Comparison of ENCODE assay signal across 27 cellular contexts in the genomic region with DNA sequence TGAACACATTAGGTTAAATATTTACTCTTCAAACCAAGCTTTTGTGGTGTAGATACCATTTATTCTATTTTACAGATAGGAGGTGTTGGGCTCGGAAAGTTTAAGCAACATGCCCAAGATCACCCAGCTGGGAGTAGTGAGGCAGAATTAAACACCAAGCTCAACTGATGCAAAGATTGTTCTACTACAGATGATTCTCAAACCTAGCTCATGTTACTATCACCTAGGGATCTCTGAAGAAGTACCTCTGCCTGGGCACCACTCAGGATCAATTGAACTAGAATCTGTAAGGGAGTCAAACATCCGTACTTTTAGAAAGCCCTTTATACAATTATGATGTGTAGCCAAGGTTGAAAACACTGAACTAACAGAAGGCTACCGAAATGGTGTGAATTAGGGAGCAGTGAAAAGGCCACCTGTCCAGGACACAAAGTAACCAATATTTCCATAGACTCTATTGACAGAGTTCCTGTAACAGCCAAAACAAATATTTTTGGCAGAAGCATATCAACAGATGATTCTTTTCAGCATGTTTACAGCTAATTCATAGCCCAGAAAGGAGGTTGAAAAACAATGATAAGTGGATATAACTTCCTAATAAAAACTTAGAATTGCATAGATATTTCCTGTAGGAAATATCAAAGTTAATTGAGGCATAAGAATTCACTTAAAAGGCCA.
DNase-seq lines count a peak whose midpoint lies in the region; ATAC-seq and TF ChIP-seq lines count a peak whose summit lies in the region.
"Had no signal": no experiment of that assay in that cellular context is flagged by ENCODE, and none has a peak within 500 bp of the region (broad histone marks: within the 10 kb centered on the region; RNA-seq: fewer than 3 reads in every experiment).

No MANE protein-coding gene starts in this region.

- no peaks in the 10 kb centered on the region for H3F3A ChIP-seq in Loucy (ENCODE audit: low read depth)

- no peaks in the 10 kb centered on the region for H4K20me1 ChIP-seq in Loucy (ENCODE audit: insufficient read depth, low read length, poor library complexity, severe bottlenecking)

- H3K36me3 Mint-ChIP-seq in osteocyte (ENCODE audit: unreplicated experiment): no peaks in the 10 kb centered on the region
- H3K36me3 Mint-ChIP-seq: brain; CD14-positive monocyte; stimulated activated naive B cell treated with anti-CD40 and anti-IgM and Interleukin-4, amounts not matched to agents 10 μg/mL and 1 μg/mL and 100 μg/mL, for 72 hours had no signal

- no peak overlapping the region for H3K27ac Mint-ChIP-seq in osteocyte (ENCODE audit: unreplicated experiment)
- H3K27ac Mint-ChIP-seq: activated CD8-positive, alpha-beta T cell treated with anti-CD3 and anti-CD28 coated beads for 36 hours; activated naive CD4-positive, alpha-beta T cell treated with anti-CD3 and anti-CD28 coated beads, Interleukin-2, amount 10 ng/mL, durations not matched to agents 7 days and 5 days; activated T-helper 1 cell treated with anti-CD3 and anti-CD28 coated beads, Interleukin-12 subunit alpha, Interleukin-12 subunit beta, Interleukin-2, Interleukin-4 antibody, amounts not matched to agents 30 ng/mL and 10 ng/mL and 1 ng/mL, durations not matched to agents 14 hours and 24 hours and 36 hours; brain; naive thymus-derived CD4-positive, alpha-beta T cell; stimulated activated naive B cell treated with anti-CD40 and anti-IgM and Interleukin-4, amounts not matched to agents 10 μg/mL and 1 μg/mL and 100 μg/mL, for 72 hours had no signal

- peaks cover 13% of the 10 kb centered on the region for H3K4me1 Mint-ChIP-seq in osteocyte (ENCODE audit: unreplicated experiment)
- H3K4me1 Mint-ChIP-seq: brain had no signal

- H3K9me2 ChIP-seq in Loucy (replicated peaks; ENCODE audit: low read depth, low read length): no peaks in the 10 kb centered on the region

- H3K27me3 Mint-ChIP-seq in osteocyte (ENCODE audit: unreplicated experiment): no peaks in the 10 kb centered on the region
- H3K27me3 Mint-ChIP-seq: activated CD8-positive, alpha-beta T cell treated with anti-CD3 and anti-CD28 coated beads for 36 hours; activated naive CD4-positive, alpha-beta T cell treated with anti-CD3 and anti-CD28 coated beads, Interleukin-2, amount 10 ng/mL, durations not matched to agents 7 days and 5 days; brain; naive thymus-derived CD4-positive, alpha-beta T cell; stimulated activated naive B cell treated with anti-CD40 and anti-IgM and Interleukin-4, amounts not matched to agents 10 μg/mL and 1 μg/mL and 100 μg/mL, for 72 hours had no signal

- no peak for ATAC-seq in psoas muscle
- ATAC-seq: activated CD8-positive, alpha-beta T cell treated with anti-CD3 and anti-CD28 coated beads for 36 hours; naive thymus-derived CD4-positive, alpha-beta T cell; SK-N-SH treated with all-trans-retinoic acid at 6 μM for 48 hours; stimulated activated naive B cell treated with anti-CD40 and anti-IgM and Interleukin-4, amounts not matched to agents 10 μg/mL and 1 μg/mL and 100 μg/mL, for 72 hours had no signal

- peak overlapping the region; percentile 28 for H3K4me3 Mint-ChIP-seq in osteocyte (ENCODE audit: unreplicated experiment)
- H3K4me3 Mint-ChIP-seq: activated CD8-positive, alpha-beta T cell treated with anti-CD3 and anti-CD28 coated beads for 36 hours; activated naive CD4-positive, alpha-beta T cell treated with anti-CD3 and anti-CD28 coated beads, Interleukin-2, amount 10 ng/mL, durations not matched to agents 7 days and 5 days; activated T-helper 1 cell treated with anti-CD3 and anti-CD28 coated beads, Interleukin-12 subunit alpha, Interleukin-12 subunit beta, Interleukin-2, Interleukin-4 antibody, amounts not matched to agents 30 ng/mL and 10 ng/mL and 1 ng/mL, durations not matched to agents 14 hours and 24 hours and 36 hours; brain; CD14-positive monocyte; naive thymus-derived CD4-positive, alpha-beta T cell; stimulated activated naive B cell treated with anti-CD40 and anti-IgM and Interleukin-4, amounts not matched to agents 10 μg/mL and 1 μg/mL and 100 μg/mL, for 72 hours had no signal

- H3K4me1 ChIP-seq in Loucy (ENCODE audit: insufficient read depth, low read length, poor library complexity, severe bottlenecking): peaks cover 28% of the 10 kb centered on the region
- no peaks in the 10 kb centered on the region for H3K4me1 ChIP-seq in psoas muscle
- H3K4me1 ChIP-seq: gastroesophageal sphincter had no signal

- H3K27ac ChIP-seq in psoas muscle: no peak overlapping the region
- H3K27ac ChIP-seq: gastroesophageal sphincter, lower lobe of right lung, skin epidermis had no signal

- H3K9me3 ChIP-seq in Loucy (ENCODE audit: insufficient read depth, low read depth, low read length) (no peaks in the 10 kb centered on the region), psoas muscle (peaks cover 6% of the 10 kb centered on the region)
- H3K9me3 ChIP-seq: lower lobe of right lung had no signal

- DNase-seq in DMS53 (lab: John Stamatoyannopoulos, UW) (peak; percentile 64), SHP77 treated with DMSO at 0.1 percent for 48 hours (lab: John Stamatoyannopoulos, UW) (peak; percentile 28), osteocyte (ENCODE audit: extremely low spot score, unreplicated experiment) (no peak), psoas muscle (no peak), COLO668 (lab: John Stamatoyannopoulos, UW; ENCODE audit: unreplicated experiment) (no peak), foreskin fibroblast (no peak)
- DNase-seq: activated CD8-positive, alpha-beta memory T cell treated with anti-CD3 and anti-CD28 coated beads, Interleukin-2, amount 50 U/mL, for 48 hours; activated CD8-positive, alpha-beta T cell treated with anti-CD3 and anti-CD28 coated beads for 36 hours; activated naive CD4-positive, alpha-beta T cell treated with anti-CD3 and anti-CD28 coated beads, Interleukin-2, amount 10 ng/mL, durations not matched to agents 7 days and 5 days; GOT3; KG1; kidney glomerular epithelial cell; lower lobe of right lung; naive thymus-derived CD4-positive, alpha-beta T cell; NCI-H1417; NK-92 treated with Interleukin-12 subunit alpha and Interleukin-12 subunit beta, amount 100 ng/mL, for 24 hours; PC-9; stimulated activated naive B cell treated with anti-CD40 and anti-IgM and Interleukin-4, amounts not matched to agents 10 μg/mL and 1 μg/mL and 100 μg/mL, for 72 hours; substantia nigra; trophoblast cell had no signal

- H3K27me3 ChIP-seq in Loucy (ENCODE audit: insufficient read depth, low read length, poor library complexity, severe bottlenecking): no peaks in the 10 kb centered on the region
- no peaks in the 10 kb centered on the region for H3K27me3 ChIP-seq in psoas muscle (ENCODE audit: insufficient read depth in 3 of 3, low read length in 2 of 3)
- H3K27me3 ChIP-seq: gastroesophageal sphincter had no signal

- H3K9ac ChIP-seq in Loucy (ENCODE audit: low read depth, low read length, poor library complexity, severe bottlenecking): no peak overlapping the region

- peaks cover 12% of the 10 kb centered on the region for H3K9me3 Mint-ChIP-seq in osteocyte (ENCODE audit: unreplicated experiment)
- H3K9me3 Mint-ChIP-seq: CD14-positive monocyte; stimulated activated naive B cell treated with anti-CD40 and anti-IgM and Interleukin-4, amounts not matched to agents 10 μg/mL and 1 μg/mL and 100 μg/mL, for 72 hours had no signal

- H3K79me2 ChIP-seq in Loucy (ENCODE audit: insufficient read depth, low read length): no peaks in the 10 kb centered on the region

- peak overlapping the region; percentile 3 for H3K4me2 ChIP-seq in Loucy (ENCODE audit: low read depth, low read length, poor library complexity, severe bottlenecking)
- H3K4me2 ChIP-seq: PC-9 had no signal

- TF ChIP-seq CTCF in Loucy (conservative IDR thresholded peaks at IDR 0.05; ENCODE audit: low read length): no peak
- TF ChIP-seq CTCF in osteocyte (IDR thresholded peaks at IDR 0.05): no peak
- TF ChIP-seq CTCF in psoas muscle (IDR thresholded peaks at IDR 0.05): no peak
- no peak for TF ChIP-seq CTCF in foreskin fibroblast (IDR thresholded peaks at IDR 0.05; ENCODE audit: low read depth, low read length)

- H3K4me3 ChIP-seq in Loucy (ENCODE audit: low read length, poor library complexity, severe bottlenecking): no peak overlapping the region
- H3K4me3 ChIP-seq in psoas muscle: no peak overlapping the region
- H3K4me3 ChIP-seq in foreskin fibroblast (ENCODE audit: low read depth in 1 of 2, low read length in 2 of 2): no peak overlapping the region
- H3K4me3 ChIP-seq: gastroesophageal sphincter, lower lobe of right lung, PC-9, skin epidermis had no signal

- no peak overlapping the region for H2AFZ ChIP-seq in Loucy (ENCODE audit: low read length)
- H2AFZ ChIP-seq: PC-9 had no signal

- intact Hi-C loops in psoas muscle (cut with DNase I): no loop called here

- 59 to 89% (median 74%) methylated on average over 3 of the region's 3 CpGs for WGBS in psoas muscle, 3 donors

- H3K36me3 ChIP-seq in Loucy (ENCODE audit: insufficient read depth, low read length) (no peaks in the 10 kb centered on the region), psoas muscle (ENCODE audit: insufficient read depth in 1 of 2, low read depth in 1 of 2) (no peaks in the 10 kb centered on the region)
- H3K36me3 ChIP-seq: gastroesophageal sphincter, lower lobe of right lung had no signal

Comparison
In these comparisons a context has a peak if more than half of its experiments do, and no peak if none do; other contexts are left out.
1. DNase-seq: peak in DMS53 (single experiment) and SHP77 treated with DMSO at 0.1 percent for 48 hours (single experiment); none in osteocyte (single experiment), psoas muscle (0 of 2), COLO668 (single experiment) and foreskin fibroblast (0 of 2).